In the genomic region with DNA sequence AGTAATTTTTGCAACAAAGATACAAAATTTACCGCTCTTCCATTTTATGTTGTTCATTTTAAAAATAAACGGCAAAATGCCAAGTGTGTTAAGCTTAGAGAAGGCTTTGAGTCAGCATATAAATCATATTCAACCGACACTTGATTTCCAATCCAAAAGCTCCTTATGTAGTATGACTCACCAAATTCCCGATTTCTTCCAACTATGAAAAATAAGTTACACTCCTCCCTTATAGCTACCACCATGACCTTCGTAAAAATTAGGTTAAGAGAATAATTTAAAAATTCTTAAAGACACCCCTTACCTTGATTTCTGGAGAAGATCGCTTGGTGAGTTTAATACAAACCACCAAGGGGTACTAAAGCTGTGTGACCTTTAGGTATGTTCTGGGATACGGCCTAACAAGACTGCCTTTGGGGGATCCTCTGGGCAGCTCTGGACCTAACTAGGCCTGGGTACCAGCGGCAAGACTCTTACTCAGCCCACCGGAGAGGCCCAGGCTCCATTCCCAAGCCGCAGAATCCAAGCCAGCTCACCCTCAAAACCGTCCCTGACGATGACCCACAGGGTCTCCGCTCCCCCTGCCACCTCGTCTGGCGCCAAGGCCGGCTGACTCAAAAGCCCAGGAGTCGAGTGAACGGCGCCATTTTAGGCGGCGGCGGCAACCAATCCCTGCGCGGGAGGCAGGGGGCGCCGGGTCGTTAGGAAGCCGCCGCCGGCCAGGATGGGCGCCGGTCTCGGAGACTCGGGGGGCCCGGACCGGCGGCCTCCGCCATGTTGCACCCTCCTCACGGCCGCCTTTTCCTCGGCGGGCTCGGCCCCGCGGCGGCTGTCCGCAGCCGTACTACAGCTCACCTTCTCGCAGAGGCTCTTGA, we compare ENCODE assay signal across 8 cellular contexts. TPM values are rescaled to one million over a fixed set of nuclear protein-coding genes. Genes with fewer than 3 reads are reported as not detected.
DNase-seq lines count a peak whose midpoint lies in the region; ATAC-seq and TF ChIP-seq lines count a peak whose summit lies in the region.

No MANE protein-coding gene starts in this region.

- peak overlapping the region; percentile 83 for H3K4me2 ChIP-seq in OCI-LY1 (ENCODE audit: low read length)

- no peaks in the 10 kb centered on the region for H3K27me3 ChIP-seq in OCI-LY1 (ENCODE audit: insufficient read depth, low read length)

- peaks cover 40% of the 10 kb centered on the region for H3K36me3 ChIP-seq in OCI-LY1 (ENCODE audit: insufficient read depth, low read length)

- H3K9me3 Mint-ChIP-seq in activated T-helper 1 cell treated with anti-CD3 and anti-CD28 coated beads, Interleukin-12 subunit alpha, Interleukin-12 subunit beta, Interleukin-2, Interleukin-4 antibody, amounts not matched to agents 30 ng/mL and 10 ng/mL and 1 ng/mL, durations not matched to agents 14 hours and 24 hours and 36 hours, result no peaks in the 10 kb centered on the region
- H3K9me3 Mint-ChIP-seq in naive thymus-derived CD8-positive, alpha-beta T cell, result no peaks in the 10 kb centered on the region
- H3K9me3 Mint-ChIP-seq in stimulated activated naive B cell treated with anti-CD40 and anti-IgM and Interleukin-4, amounts not matched to agents 10 μg/mL and 1 μg/mL and 100 μg/mL, for 72 hours, result no peaks in the 10 kb centered on the region

- POLR2A ChIA-PET in naive thymus-derived CD8-positive, alpha-beta T cell (lab: Charles Lee), result interaction anchor here (0.7 to 3.7 kb wide), 33 partner anchors 11 to 1174 kb away, joined by 3 to 66 read pairs (median 6); a partner anchor contains a TSS

- peak overlapping the region; percentile 72 for H3K27ac ChIP-seq in OCI-LY1 (ENCODE audit: low read depth, low read length, poor library complexity, severe bottlenecking)

- DNase-seq in AG20443 (ENCODE audit: low spot score) (peak; percentile 72), fibroblast of mammary gland (ENCODE audit: low read depth) (peak; percentile 92)
- DNase-seq in activated T-helper 1 cell treated with anti-CD3 and anti-CD28 coated beads, Interleukin-12 subunit alpha, Interleukin-12 subunit beta, Interleukin-2, Interleukin-4 antibody, amounts not matched to agents 30 ng/mL and 10 ng/mL and 1 ng/mL, durations not matched to agents 14 hours and 24 hours and 36 hours (ENCODE audit: low spot score), result peak; percentile 64
- DNase-seq in naive thymus-derived CD8-positive, alpha-beta T cell, result peak; percentile 36 to 81 (median 66)
- peak; percentile 37 for DNase-seq in stimulated activated naive B cell treated with anti-CD40 and anti-IgM and Interleukin-4, amounts not matched to agents 10 μg/mL and 1 μg/mL and 100 μg/mL, for 72 hours

- peaks cover 33% of the 10 kb centered on the region for H3K36me3 Mint-ChIP-seq in activated T-helper 1 cell treated with anti-CD3 and anti-CD28 coated beads, Interleukin-12 subunit alpha, Interleukin-12 subunit beta, Interleukin-2, Interleukin-4 antibody, amounts not matched to agents 30 ng/mL and 10 ng/mL and 1 ng/mL, durations not matched to agents 14 hours and 24 hours and 36 hours (ENCODE audit: low read depth)
- H3K36me3 Mint-ChIP-seq in naive thymus-derived CD8-positive, alpha-beta T cell, result peaks cover 0 to 34% (median 0%) of the 10 kb centered on the region in 3 donors
- peaks cover 30 to 38% of the 10 kb centered on the region in 2 donors for H3K36me3 Mint-ChIP-seq in stimulated activated naive B cell treated with anti-CD40 and anti-IgM and Interleukin-4, amounts not matched to agents 10 μg/mL and 1 μg/mL and 100 μg/mL, for 72 hours

- H3K4me1 ChIP-seq in OCI-LY1 (ENCODE audit: insufficient read depth, low read length, severe bottlenecking), result peaks cover 49% of the 10 kb centered on the region

- H3K4me3 ChIP-seq in OCI-LY1 (ENCODE audit: low read depth, low read length, poor library complexity, severe bottlenecking) (peak overlapping the region; percentile 98), fibroblast of mammary gland (ENCODE audit: control insufficient read depth, low read depth, low read length) (peak overlapping the region; percentile 92)

- no peaks in the 10 kb centered on the region for H4K20me1 ChIP-seq in OCI-LY1 (ENCODE audit: insufficient read depth, low read length)

- peak; percentile 38 for ATAC-seq in GM18909 (IDR thresholded peaks at IDR 0.05; ENCODE audit: poor library complexity, unreplicated experiment)
- peak; percentile 38 for ATAC-seq in HG03159 (IDR thresholded peaks at IDR 0.05; ENCODE audit: unreplicated experiment)
- peak; percentile 29 to 48 for ATAC-seq in naive thymus-derived CD8-positive, alpha-beta T cell
- ATAC-seq in stimulated activated naive B cell treated with anti-CD40 and anti-IgM and Interleukin-4, amounts not matched to agents 10 μg/mL and 1 μg/mL and 100 μg/mL, for 72 hours (replicated peaks), result peak; percentile 28 to 32

- peaks cover 57% of the 10 kb centered on the region for H3K79me2 ChIP-seq in OCI-LY1 (ENCODE audit: insufficient read depth, low read length)

- H3K9ac ChIP-seq in OCI-LY1 (ENCODE audit: low read length), result peak overlapping the region; percentile 100

- no peaks in the 10 kb centered on the region for H3K9me3 ChIP-seq in OCI-LY1 (ENCODE audit: low read length)

- H3K4me1 Mint-ChIP-seq in activated T-helper 1 cell treated with anti-CD3 and anti-CD28 coated beads, Interleukin-12 subunit alpha, Interleukin-12 subunit beta, Interleukin-2, Interleukin-4 antibody, amounts not matched to agents 30 ng/mL and 10 ng/mL and 1 ng/mL, durations not matched to agents 14 hours and 24 hours and 36 hours (ENCODE audit: low read depth), result peaks cover 53% of the 10 kb centered on the region
- H3K4me1 Mint-ChIP-seq in naive thymus-derived CD8-positive, alpha-beta T cell, result peaks cover 28 to 67% (median 59%) of the 10 kb centered on the region in 4 donors
- H3K4me1 Mint-ChIP-seq in stimulated activated naive B cell treated with anti-CD40 and anti-IgM and Interleukin-4, amounts not matched to agents 10 μg/mL and 1 μg/mL and 100 μg/mL, for 72 hours, result peaks cover 31 to 48% of the 10 kb centered on the region in 2 donors

- H3K9me2 ChIP-seq in OCI-LY1 (ENCODE audit: low read depth, low read length), result no peaks in the 10 kb centered on the region

- no peaks in the 10 kb centered on the region for H3F3A ChIP-seq in OCI-LY1 (ENCODE audit: insufficient read depth, low read length)

- intact Hi-C loops in activated T-helper 1 cell treated with anti-CD3 and anti-CD28 coated beads, Interleukin-12 subunit alpha, Interleukin-12 subunit beta, Interleukin-2, Interleukin-4 antibody, amounts not matched to agents 30 ng/mL and 10 ng/mL and 1 ng/mL, durations not matched to agents 14 hours and 24 hours and 36 hours (cut with micrococcal nuclease), result loop anchor here (1.0 to 10.0 kb wide), 7 partner anchors 123 to 1733 kb away; a partner anchor contains a TSS

- TF ChIP-seq CTCF in OCI-LY1 (IDR thresholded peaks at IDR 0.05; ENCODE audit: low read length) (no peak; the same call in 1 of the 2 replicates), fibroblast of mammary gland (conservative IDR thresholded peaks at IDR 0.05; ENCODE audit: control insufficient read depth, insufficient read depth, low read depth, low read length) (no peak)

- peak overlapping the region; percentile 94 for H3K4me3 Mint-ChIP-seq in activated T-helper 1 cell treated with anti-CD3 and anti-CD28 coated beads, Interleukin-12 subunit alpha, Interleukin-12 subunit beta, Interleukin-2, Interleukin-4 antibody, amounts not matched to agents 30 ng/mL and 10 ng/mL and 1 ng/mL, durations not matched to agents 14 hours and 24 hours and 36 hours
- peak overlapping the region; percentile 88 to 100 (median 96) for H3K4me3 Mint-ChIP-seq in naive thymus-derived CD8-positive, alpha-beta T cell
- peak overlapping the region; percentile 98 to 100 for H3K4me3 Mint-ChIP-seq in stimulated activated naive B cell treated with anti-CD40 and anti-IgM and Interleukin-4, amounts not matched to agents 10 μg/mL and 1 μg/mL and 100 μg/mL, for 72 hours

- H2AFZ ChIP-seq in OCI-LY1 (ENCODE audit: low read length), result no peak overlapping the region

- no peaks in the 10 kb centered on the region for H3K27me3 Mint-ChIP-seq in activated T-helper 1 cell treated with anti-CD3 and anti-CD28 coated beads, Interleukin-12 subunit alpha, Interleukin-12 subunit beta, Interleukin-2, Interleukin-4 antibody, amounts not matched to agents 30 ng/mL and 10 ng/mL and 1 ng/mL, durations not matched to agents 14 hours and 24 hours and 36 hours (ENCODE audit: insufficient read depth)
- H3K27me3 Mint-ChIP-seq in naive thymus-derived CD8-positive, alpha-beta T cell, result peaks cover 0 to 3% (median 0%) of the 10 kb centered on the region in 5 donors
- H3K27me3 Mint-ChIP-seq in stimulated activated naive B cell treated with anti-CD40 and anti-IgM and Interleukin-4, amounts not matched to agents 10 μg/mL and 1 μg/mL and 100 μg/mL, for 72 hours, result no peaks in the 10 kb centered on the region

- H3K27ac Mint-ChIP-seq in activated T-helper 1 cell treated with anti-CD3 and anti-CD28 coated beads, Interleukin-12 subunit alpha, Interleukin-12 subunit beta, Interleukin-2, Interleukin-4 antibody, amounts not matched to agents 30 ng/mL and 10 ng/mL and 1 ng/mL, durations not matched to agents 14 hours and 24 hours and 36 hours, result peak overlapping the region; percentile 97
- H3K27ac Mint-ChIP-seq in naive thymus-derived CD8-positive, alpha-beta T cell, result peak overlapping the region; percentile 92 to 99 (median 98)
- H3K27ac Mint-ChIP-seq in stimulated activated naive B cell treated with anti-CD40 and anti-IgM and Interleukin-4, amounts not matched to agents 10 μg/mL and 1 μg/mL and 100 μg/mL, for 72 hours, result peak overlapping the region; percentile 100

RNA-seq across cellular contexts. Expression of a gene that starts 0.7 kb away (rescaled TPM):
- total RNA-seq in activated T-helper 1 cell treated with anti-CD3 and anti-CD28 coated beads, Interleukin-12 subunit alpha, Interleukin-12 subunit beta, Interleukin-2, Interleukin-4 antibody, amounts not matched to agents 30 ng/mL and 10 ng/mL and 1 ng/mL, durations not matched to agents 14 hours and 24 hours and 36 hours, result 181 and 183 TPM in 2 replicates
- total RNA-seq in naive thymus-derived CD8-positive, alpha-beta T cell, result 100 to 1,000 TPM; 100 to 107 TPM
- polyA plus RNA-seq in naive thymus-derived CD8-positive, alpha-beta T cell, result 100 to 1,000 TPM; 185 to 192 (median 191) TPM

RNA-seq across cellular contexts. Expression of a gene that starts 48.4 kb away (rescaled TPM):
- total RNA-seq in activated T-helper 1 cell treated with anti-CD3 and anti-CD28 coated beads, Interleukin-12 subunit alpha, Interleukin-12 subunit beta, Interleukin-2, Interleukin-4 antibody, amounts not matched to agents 30 ng/mL and 10 ng/mL and 1 ng/mL, durations not matched to agents 14 hours and 24 hours and 36 hours, result 259 and 265 TPM in 2 replicates
- total RNA-seq in naive thymus-derived CD8-positive, alpha-beta T cell, result 100 to 1,000 TPM; 250 to 262 TPM
- polyA plus RNA-seq in naive thymus-derived CD8-positive, alpha-beta T cell, result 1,000 to 10,000 TPM; 1,138 to 1,312 (median 1,209) TPM

Comparison
In these comparisons a context has a peak if more than half of its experiments do, and no peak if none do; other contexts are left out.
1. Peak in every context shown above with its lines: DNase-seq, ATAC-seq, H3K4me3 ChIP-seq and H3K27ac ChIP-seq.
2. DNase-seq: peak in every context shown above with its lines; median percentile 92 in fibroblast of mammary gland; 72 in AG20443; 66 in naive thymus-derived CD8-positive, alpha-beta T cell; 64 in activated T-helper 1 cell treated with anti-CD3 and anti-CD28 coated beads, Interleukin-12 subunit alpha, Interleukin-12 subunit beta, Interleukin-2, Interleukin-4 antibody, amounts not matched to agents 30 ng/mL and 10 ng/mL and 1 ng/mL, durations not matched to agents 14 hours and 24 hours and 36 hours; 37 in stimulated activated naive B cell treated with anti-CD40 and anti-IgM and Interleukin-4, amounts not matched to agents 10 μg/mL and 1 μg/mL and 100 μg/mL, for 72 hours.